ENCODE assay signal across 1 cellular context in the genomic region with DNA sequence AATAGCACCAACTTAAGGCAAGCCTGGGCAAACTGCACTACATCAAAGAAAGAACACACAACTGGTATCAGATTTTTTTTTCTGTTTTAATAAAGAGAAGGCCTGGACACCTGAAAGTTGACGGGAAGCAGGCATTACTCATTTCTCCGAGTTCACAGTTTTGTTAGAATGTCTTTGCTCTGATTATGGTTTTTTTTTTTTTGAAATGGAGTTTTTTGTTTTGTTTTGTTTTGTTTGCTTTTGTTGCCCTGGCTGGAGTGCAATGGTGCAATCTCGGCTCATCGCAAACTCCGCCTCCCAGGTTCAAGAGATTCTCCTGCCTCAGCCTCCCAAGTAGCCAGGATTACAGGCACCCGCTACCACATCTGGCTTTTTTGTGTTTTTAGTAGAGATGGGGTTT. TPM values are rescaled to one million over a fixed set of nuclear protein-coding genes. Genes with fewer than 3 reads are reported as not detected.
"Had no signal": no experiment of that assay in that cellular context is flagged by ENCODE, and none has a peak within 500 bp of the region (broad histone marks: within the 10 kb centered on the region; RNA-seq: fewer than 3 reads in every experiment).

No MANE protein-coding gene starts in this region.

RNA-seq across cellular contexts. Expression of a gene that starts 9.7 kb away (rescaled TPM):
- polyA plus RNA-seq: naive thymus-derived CD8-positive, alpha-beta T cell had no signal
